In the genomic region with DNA sequence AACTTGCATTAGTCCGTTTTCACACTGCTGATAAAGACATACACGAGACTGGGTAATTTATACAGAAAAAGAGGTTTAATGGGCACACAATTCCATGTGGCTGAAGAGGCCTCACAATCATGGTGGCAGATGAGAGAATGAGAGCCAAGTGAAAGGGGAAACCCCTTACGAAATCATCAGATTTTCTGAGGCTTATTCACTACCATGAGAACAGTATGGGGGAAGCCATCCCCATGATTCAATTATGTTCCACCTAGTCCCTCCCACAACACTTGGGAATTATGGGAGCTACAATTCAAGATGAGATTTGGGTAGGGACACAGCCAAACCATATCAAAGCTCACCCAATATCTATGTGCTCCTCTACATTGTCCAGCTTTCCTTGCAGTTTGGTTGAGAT, we compare ENCODE assay signal across 24 cellular contexts. TPM values are rescaled to one million over a fixed set of nuclear protein-coding genes. Genes with fewer than 3 reads are reported as not detected.
DNase-seq lines count a peak whose midpoint lies in the region; ATAC-seq and TF ChIP-seq lines count a peak whose summit lies in the region.
"Had no signal": no experiment of that assay in that cellular context is flagged by ENCODE, and none has a peak within 500 bp of the region (broad histone marks: within the 10 kb centered on the region; RNA-seq: fewer than 3 reads in every experiment).

No MANE protein-coding gene starts in this region.

- H3K4me1 Mint-ChIP-seq in activated T-helper 17 cell treated with anti-CD3 and anti-CD28 coated beads, Interleukin-2, amount 50 U/mL, for 72 hours = no peaks in the 10 kb centered on the region
- H3K4me1 Mint-ChIP-seq: B cell had no signal

- DNase-seq in HT1080 (ENCODE audit: low read depth) (peak; percentile 11), fibroblast of pulmonary artery (ENCODE audit: low read depth) (peak; percentile 30), OCI-M2 (lab: John Stamatoyannopoulos, UW; ENCODE audit: unreplicated experiment) (no peak), midbrain (lab: John Stamatoyannopoulos, UW) (no peak)
- no peak for DNase-seq in stimulated activated CD4-positive, alpha-beta T cell treated with anti-CD3 and anti-CD28 coated beads, Interleukin-4, amount 100 ng/mL, for 24 hours
- DNase-seq: CD8-positive, alpha-beta T cell; DMS 273 treated with DMSO at 0.1 percent for 48 hours; DMS79; GM23248; H9; NCI-H1092 treated with DMSO at 0.1 percent for 48 hours; NCI-H1436; NCI-H187; NCI-H2081 treated with DMSO at 0.1 percent for 48 hours; NCI-H2171; NCI-H226; NCI-H510A; NCI-H69; SHP77 treated with DMSO at 0.1 percent for 48 hours had no signal

- ATAC-seq in activated T-helper 17 cell treated with anti-CD3 and anti-CD28 coated beads, Interleukin-2, amount 50 U/mL, for 72 hours (replicated peaks) = peak; percentile 43
- no peak for ATAC-seq in GM21360 (IDR thresholded peaks at IDR 0.05; ENCODE audit: unreplicated experiment)
- ATAC-seq: CD8-positive, alpha-beta T cell; Panc1 had no signal

- no peak for TF ChIP-seq CTCF in fibroblast of pulmonary artery (IDR thresholded peaks at IDR 0.05; ENCODE audit: low read length, missing control alignments)

- no peaks in the 10 kb centered on the region for H3K36me3 Mint-ChIP-seq in activated T-helper 17 cell treated with anti-CD3 and anti-CD28 coated beads, Interleukin-2, amount 50 U/mL, for 72 hours (ENCODE audit: low read depth)
- H3K36me3 Mint-ChIP-seq: CD8-positive, alpha-beta T cell; IgD-negative memory B cell had no signal

- no peaks in the 10 kb centered on the region for H3K9me3 Mint-ChIP-seq in activated T-helper 17 cell treated with anti-CD3 and anti-CD28 coated beads, Interleukin-2, amount 50 U/mL, for 72 hours

- no peak overlapping the region for H3K4me3 Mint-ChIP-seq in activated T-helper 17 cell treated with anti-CD3 and anti-CD28 coated beads, Interleukin-2, amount 50 U/mL, for 72 hours
- H3K4me3 Mint-ChIP-seq: B cell; CD8-positive, alpha-beta T cell; H9; IgD-negative memory B cell had no signal

- H3K27ac Mint-ChIP-seq in activated T-helper 17 cell treated with anti-CD3 and anti-CD28 coated beads, Interleukin-2, amount 50 U/mL, for 72 hours = no peak overlapping the region
- H3K27ac Mint-ChIP-seq: B cell; CD8-positive, alpha-beta T cell; H9; IgD-negative memory B cell had no signal

- peaks cover 24% of the 10 kb centered on the region for H3K27me3 Mint-ChIP-seq in activated T-helper 17 cell treated with anti-CD3 and anti-CD28 coated beads, Interleukin-2, amount 50 U/mL, for 72 hours

- H3K4me3 ChIP-seq in fibroblast of pulmonary artery (replicated peaks; ENCODE audit: low read depth, low read length) = no peak overlapping the region
- H3K4me3 ChIP-seq: GM23248 had no signal

RNA-seq across cellular contexts. Expression of a gene that starts 16.0 kb away (rescaled TPM):
- total RNA-seq in HT1080 (2014; rRNA removed; shearing (Covaris generic)) = 135 and 188 TPM in 2 replicates
- polyA plus RNA-seq in HT1080 (2015; cell fraction: cytosol; rRNA removed) = 225 and 271 TPM in 2 replicates
- polyA plus RNA-seq in HT1080 (2015; cell fraction: nucleus; rRNA removed) = 249 and 279 TPM in 2 replicates
- total RNA-seq in activated T-helper 17 cell treated with anti-CD3 and anti-CD28 coated beads, Interleukin-2, amount 50 U/mL, for 72 hours = 10 to 100 TPM in 1 of 2 donors, 1 to 10 TPM in 1; 3.3 to 25.4 TPM

Comparison
In these comparisons a context has a peak if more than half of its experiments do, and no peak if none do; other contexts are left out.
1. DNase-seq: peak in HT1080 (single experiment) and fibroblast of pulmonary artery (single experiment); none in stimulated activated CD4-positive, alpha-beta T cell treated with anti-CD3 and anti-CD28 coated beads, Interleukin-4, amount 100 ng/mL, for 24 hours (single experiment), OCI-M2 (single experiment) and midbrain (single experiment).